Comparison of ENCODE assay signal across 8 cellular contexts in genomic region chr1:169794530-169795416, GRCh38. TPM values are rescaled to one million over a fixed set of nuclear protein-coding genes. Genes with fewer than 3 reads are reported as not detected.
DNase-seq lines count a peak whose midpoint lies in the region; ATAC-seq, FAIRE-seq and TF ChIP-seq lines count a peak whose summit lies in the region.

Gene METTL18 (minus strand): TSS chr1:169794907. CDS start chr1:169793695, 1,212 bp downstream.

- H3K4me3 ChIP-seq in adrenal gland (peak within 1 kb of the TSS; percentile 32 to 73 (median 54)), heart right ventricle (peak within 1 kb of the TSS; percentile 59 to 82 (median 68)), upper lobe of right lung (peak within 1 kb of the TSS; percentile 70)

- H3K27me3 Mint-ChIP-seq in T-cell = no peaks in the 10 kb centered on the region

- TF ChIP-seq POLR2A in GM12891 (IDR thresholded peaks at IDR 0.05; ENCODE audit: low read depth, low read length) (peak; percentile 54; the same call in 1 of the 2 replicates), adrenal gland (IDR thresholded peaks at IDR 0.05) (peak in 1 of 2 donors; percentile 59)

- H3K27me3 ChIP-seq in adrenal gland (no peaks in the 10 kb centered on the region), heart right ventricle (no peaks in the 10 kb centered on the region), upper lobe of right lung (no peaks in the 10 kb centered on the region)

- peak within 1 kb of the TSS; percentile 96 to 99 for H3K27ac Mint-ChIP-seq in T-cell

- H3K4me1 ChIP-seq in adrenal gland (replicated peaks in 1 of 2) (peaks cover 5% of the 10 kb centered on the region in 2 donors), heart right ventricle (peaks cover 0 to 21% (median 16%) of the 10 kb centered on the region in 9 donors), upper lobe of right lung (peaks cover 5% of the 10 kb centered on the region)

- DNase-seq in GM12891 (ENCODE audit: insufficient read length, low spot score) = peak; percentile 56
- DNase-seq in NCI-H1436 treated with DMSO at 0.1 percent for 48 hours (lab: John Stamatoyannopoulos, UW) = peak; percentile 59
- DNase-seq in T-cell = peak; percentile 77 to 94 (median 90)
- peak; percentile 90 to 94 (median 91) for DNase-seq in adrenal gland
- peak; percentile 87 to 94 for DNase-seq in heart right ventricle
- DNase-seq in posterior cingulate gyrus = peak; percentile 89 to 99 (median 93)
- peak; percentile 94 for DNase-seq in upper lobe of right lung

- POLR2A ChIA-PET in T-cell (lab: Charles Lee) = interaction anchor here (0.5 kb wide), 2 partner anchors 98 to 455 kb away, joined by 3 read pairs; no protein-coding TSS in a partner anchor

- WGBS in adrenal gland, 4 donors = 0 to 1% (median 1%) methylated on average over 18 to 48 of the region's 48 CpGs
- WGBS in heart right ventricle, 2 donors = 0 to 1% methylated on average over 48 of the region's 48 CpGs

- peaks cover 21% of the 10 kb centered on the region for H3K36me3 Mint-ChIP-seq in T-cell

- peak; percentile 94 for ATAC-seq in HG02840 (IDR thresholded peaks at IDR 0.05; ENCODE audit: low FRiP score, unreplicated experiment)
- ATAC-seq in T-cell (replicated peaks in 1 of 4) = peak; percentile 98 to 99 (median 98)
- peak; percentile 99 to 100 (median 100) for ATAC-seq in heart right ventricle
- ATAC-seq in upper lobe of right lung = peak; percentile 100

- H3K36me3 ChIP-seq in adrenal gland (replicated peaks in 1 of 2) (no peaks in the 10 kb centered on the region), heart right ventricle (peaks cover 0 to 16% (median 0%) of the 10 kb centered on the region in 9 donors), upper lobe of right lung (peaks cover 9% of the 10 kb centered on the region)

- no peaks in the 10 kb centered on the region for H3K9me3 Mint-ChIP-seq in T-cell

- CTCF ChIA-PET in T-cell (lab: Charles Lee) = interaction anchor here (0.9 to 2.0 kb wide), 9 partner anchors 14 to 427 kb away, joined by 3 to 10 read pairs (median 4); partner anchors contain the start of genes BLZF1 (in 1 of the 2) and NME7 (in 1 of the 2)

- intact Hi-C loops in adrenal gland (cut with DNase I) (no loop called here), heart right ventricle (cut with DNase I) (loop anchor here in 2 of 10 donors (5.0 to 10.0 kb wide), 2 partner anchors 60 to 98 kb away; partner anchors contain the start of genes SCYL3 (in 1 of the 2) and SELE (in 1 of the 2)), posterior cingulate gyrus (cut with DNase I) (loop anchor here (2.0 kb wide), 1 partner anchor 100 kb away; no protein-coding TSS in a partner anchor), upper lobe of right lung (cut with DNase I) (no loop called here)

- peak in 2 of 6 experiments; percentile 18 to 28 for TF ChIP-seq CTCF in adrenal gland (IDR thresholded peaks at IDR 0.05)
- TF ChIP-seq CTCF in heart right ventricle (IDR thresholded peaks at IDR 0.05) = no peak
- no peak for TF ChIP-seq CTCF in upper lobe of right lung (IDR thresholded peaks at IDR 0.05)

- H3K4me1 Mint-ChIP-seq in T-cell = peaks cover 49 to 56% (median 54%) of the 10 kb centered on the region in 3 donors

- H3K4me3 Mint-ChIP-seq in T-cell = peak within 1 kb of the TSS; percentile 94 to 100 (median 95)

- peak within 1 kb of the TSS; percentile 17 to 93 (median 82) for H3K27ac ChIP-seq in adrenal gland
- H3K27ac ChIP-seq in heart right ventricle = peak within 1 kb of the TSS; percentile 62 to 97 (median 89)
- H3K27ac ChIP-seq in upper lobe of right lung = peak within 1 kb of the TSS; percentile 88

- FAIRE-seq in GM12891 (lab: Jason Lieb, UNC) = peak; percentile 90

- no peaks in the 10 kb centered on the region for H3K9me3 ChIP-seq in adrenal gland (replicated peaks in 1 of 3)
- no peaks in the 10 kb centered on the region for H3K9me3 ChIP-seq in heart right ventricle
- no peaks in the 10 kb centered on the region for H3K9me3 ChIP-seq in upper lobe of right lung

TF ChIP-seq in GM12891, 5 proteins besides CTCF, POLR2A, EP300 and RAD21:
- TF ChIP-seq POU2F2 (IDR thresholded peaks at IDR 0.05; ENCODE audit: low read depth, low read length) (peak; percentile 59; the same call in 1 of the 2 replicates), TAF1 (IDR thresholded peaks at IDR 0.05; ENCODE audit: low read depth, low read length) (peak; percentile 81; the same call in 1 of the 2 replicates), SPI1 (IDR thresholded peaks at IDR 0.05; ENCODE audit: low read depth, low read length) (no peak), POLR2AphosphoS5 (IDR thresholded peaks at IDR 0.05; ENCODE audit: low read depth, low read length) (peak; percentile 80; the same call in 1 of the 2 replicates)
TF ChIP-seq in GM12891: peak in this region for 3.

RNA-seq across cellular contexts. Expression of gene METTL18, which starts in this region (rescaled TPM):
- polyA plus RNA-seq in GM12891 (2012; ENCODE audit: low read depth, missing spikeins) = 8.9 TPM
- total RNA-seq in T-cell (10 to 100 TPM in 3 of 5 donors, 1 to 10 TPM in 2; 3.9 to 16.5 (median 11.1) TPM), adrenal gland (1 to 10 TPM; 4.1 to 8.7 (median 6.6) TPM), heart right ventricle (1 to 10 TPM; 2.2 to 6.6 (median 5.6) TPM), upper lobe of right lung (6.1 TPM)
- polyA plus RNA-seq in adrenal gland (10 to 100 TPM in 1 of 3 donors, 1 to 10 TPM in 2; 5.7 to 11.4 (median 7.2) TPM), heart right ventricle (1 to 10 TPM; 4.4 to 6.6 TPM)

Comparison
In these comparisons a context has a peak if more than half of its experiments do, and no peak if none do; other contexts are left out.
1. Peak in every context shown above with its lines: DNase-seq, ATAC-seq, H3K4me3 ChIP-seq and H3K27ac ChIP-seq.